Comparison of ENCODE assay signal across 8 cellular contexts in the genomic region with DNA sequence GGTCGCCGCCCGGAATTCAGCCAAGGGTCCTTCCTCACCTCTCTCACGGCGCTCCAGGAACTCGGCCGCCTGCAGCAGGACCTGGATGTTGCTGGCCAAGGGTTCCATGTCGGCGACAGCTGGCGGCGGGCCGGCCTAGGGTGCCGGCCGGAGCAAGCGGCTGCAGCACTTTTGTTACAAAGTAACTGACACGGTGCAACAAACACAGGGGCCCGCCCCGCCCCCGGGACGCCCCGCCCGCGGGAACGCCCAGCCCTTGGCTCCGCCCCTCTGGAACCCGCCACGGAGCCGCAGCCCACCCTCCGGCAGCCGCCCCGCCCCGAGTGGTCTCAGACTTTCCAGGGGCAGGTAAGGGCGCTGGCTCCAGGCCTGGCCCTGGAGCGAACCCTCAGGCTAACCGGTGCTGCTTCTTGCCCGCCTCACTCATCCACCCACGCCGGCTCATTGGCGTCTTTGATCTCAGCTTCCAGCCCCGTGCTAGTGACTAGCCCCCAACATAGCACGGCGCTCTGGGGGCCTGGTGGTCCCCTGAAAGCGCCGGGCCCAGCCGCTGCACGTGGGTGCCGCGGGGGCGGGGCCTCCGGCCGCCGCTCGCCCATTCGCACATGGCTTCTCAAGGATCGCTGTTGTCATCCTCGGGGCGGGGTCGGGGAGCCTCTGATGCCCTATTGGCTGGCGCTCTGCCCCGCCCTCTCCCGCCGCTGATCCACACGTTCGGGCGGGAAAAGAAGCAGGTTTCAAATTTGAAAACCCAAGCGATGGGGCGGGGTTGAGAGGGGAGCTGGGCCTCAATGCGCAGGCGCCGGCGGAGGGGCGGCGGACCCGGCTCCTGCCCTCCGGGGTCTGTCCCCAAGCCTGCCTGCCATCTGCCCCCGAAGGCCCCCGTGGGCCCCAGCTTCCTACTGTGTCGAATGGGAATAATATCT. TPM values are rescaled to one million over a fixed set of nuclear protein-coding genes. Genes with fewer than 3 reads are reported as not detected.
DNase-seq lines count a peak whose midpoint lies in the region; FAIRE-seq and TF ChIP-seq lines count a peak whose summit lies in the region.

A gene with protein sequence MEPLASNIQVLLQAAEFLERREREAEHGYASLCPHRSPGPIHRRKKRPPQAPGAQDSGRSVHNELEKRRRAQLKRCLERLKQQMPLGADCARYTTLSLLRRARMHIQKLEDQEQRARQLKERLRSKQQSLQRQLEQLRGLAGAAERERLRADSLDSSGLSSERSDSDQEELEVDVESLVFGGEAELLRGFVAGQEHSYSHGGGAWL (minus strand): TSS at position 176 of the 926 bp plus-strand sequence. CDS start 68 bp downstream, at position 108.

- peaks cover 44% of the 10 kb centered on the region for H3K4me1 Mint-ChIP-seq in activated T-helper 1 cell treated with anti-CD3 and anti-CD28 coated beads, Interleukin-12 subunit alpha, Interleukin-12 subunit beta, Interleukin-2, Interleukin-4 antibody, amounts not matched to agents 30 ng/mL and 10 ng/mL and 1 ng/mL, durations not matched to agents 14 hours and 24 hours and 36 hours (ENCODE audit: low read depth)
- H3K4me1 Mint-ChIP-seq in nephron = peaks cover 23% of the 10 kb centered on the region

- H3K27ac Mint-ChIP-seq in activated T-helper 1 cell treated with anti-CD3 and anti-CD28 coated beads, Interleukin-12 subunit alpha, Interleukin-12 subunit beta, Interleukin-2, Interleukin-4 antibody, amounts not matched to agents 30 ng/mL and 10 ng/mL and 1 ng/mL, durations not matched to agents 14 hours and 24 hours and 36 hours = peak within 1 kb of the TSS; percentile 85
- peak within 1 kb of the TSS; percentile 4 to 69 (median 60) for H3K27ac Mint-ChIP-seq in nephron

- H3K36me3 Mint-ChIP-seq in activated T-helper 1 cell treated with anti-CD3 and anti-CD28 coated beads, Interleukin-12 subunit alpha, Interleukin-12 subunit beta, Interleukin-2, Interleukin-4 antibody, amounts not matched to agents 30 ng/mL and 10 ng/mL and 1 ng/mL, durations not matched to agents 14 hours and 24 hours and 36 hours (ENCODE audit: low read depth) = peaks cover 7% of the 10 kb centered on the region
- peaks cover under 1% of the 10 kb centered on the region for H3K36me3 Mint-ChIP-seq in nephron (ENCODE audit: low read depth)

- H3K9me3 Mint-ChIP-seq in activated T-helper 1 cell treated with anti-CD3 and anti-CD28 coated beads, Interleukin-12 subunit alpha, Interleukin-12 subunit beta, Interleukin-2, Interleukin-4 antibody, amounts not matched to agents 30 ng/mL and 10 ng/mL and 1 ng/mL, durations not matched to agents 14 hours and 24 hours and 36 hours = no peaks in the 10 kb centered on the region
- no peaks in the 10 kb centered on the region for H3K9me3 Mint-ChIP-seq in nephron

- H3K4me3 Mint-ChIP-seq in activated T-helper 1 cell treated with anti-CD3 and anti-CD28 coated beads, Interleukin-12 subunit alpha, Interleukin-12 subunit beta, Interleukin-2, Interleukin-4 antibody, amounts not matched to agents 30 ng/mL and 10 ng/mL and 1 ng/mL, durations not matched to agents 14 hours and 24 hours and 36 hours = peak within 1 kb of the TSS; percentile 89
- H3K4me3 Mint-ChIP-seq in nephron = peak within 1 kb of the TSS; percentile 85 to 89 (median 87)

- DNase-seq in ELR (ENCODE audit: low read depth) (peak; percentile 98), H54 (ENCODE audit: insufficient read length, low spot score) (peak; percentile 91), LoVo (ENCODE audit: low spot score) (peak; percentile 99), RPMI8226 (peak; percentile 99), fibroblast of peridontal ligament (ENCODE audit: extremely low read depth) (peak; percentile 86)
- peak; percentile 96 for DNase-seq in activated T-helper 1 cell treated with anti-CD3 and anti-CD28 coated beads, Interleukin-12 subunit alpha, Interleukin-12 subunit beta, Interleukin-2, Interleukin-4 antibody, amounts not matched to agents 30 ng/mL and 10 ng/mL and 1 ng/mL, durations not matched to agents 14 hours and 24 hours and 36 hours (ENCODE audit: low spot score)
- peak; percentile 97 for DNase-seq in stimulated activated naive CD4-positive, alpha-beta T cell treated with Interleukin-2 at 50 U/mL for 16 hours (lab: John Stamatoyannopoulos, UW)

- no peaks in the 10 kb centered on the region for H3K27me3 Mint-ChIP-seq in activated T-helper 1 cell treated with anti-CD3 and anti-CD28 coated beads, Interleukin-12 subunit alpha, Interleukin-12 subunit beta, Interleukin-2, Interleukin-4 antibody, amounts not matched to agents 30 ng/mL and 10 ng/mL and 1 ng/mL, durations not matched to agents 14 hours and 24 hours and 36 hours (ENCODE audit: insufficient read depth)
- H3K27me3 Mint-ChIP-seq in nephron (ENCODE audit: low read depth) = no peaks in the 10 kb centered on the region

- peak; percentile 45 for TF ChIP-seq POLR2A in H54 (IDR thresholded peaks at IDR 0.05; ENCODE audit: low read depth, low read length)

- no peak for TF ChIP-seq CTCF in nephron (IDR thresholded peaks at IDR 0.05; ENCODE audit: unreplicated experiment in 3 of 3)

- intact Hi-C loops in activated T-helper 1 cell treated with anti-CD3 and anti-CD28 coated beads, Interleukin-12 subunit alpha, Interleukin-12 subunit beta, Interleukin-2, Interleukin-4 antibody, amounts not matched to agents 30 ng/mL and 10 ng/mL and 1 ng/mL, durations not matched to agents 14 hours and 24 hours and 36 hours (cut with micrococcal nuclease) = loop anchor here (1.0 to 5.0 kb wide), 9 partner anchors 9 to 840 kb away; a partner anchor contains a TSS

- no peak for FAIRE-seq in H54 (lab: Jason Lieb, UNC)

RNA-seq across cellular contexts. Expression of the gene that starts here (rescaled TPM):
- total RNA-seq in activated T-helper 1 cell treated with anti-CD3 and anti-CD28 coated beads, Interleukin-12 subunit alpha, Interleukin-12 subunit beta, Interleukin-2, Interleukin-4 antibody, amounts not matched to agents 30 ng/mL and 10 ng/mL and 1 ng/mL, durations not matched to agents 14 hours and 24 hours and 36 hours = 9.6 and 11.8 TPM in 2 replicates

Comparison
In these comparisons a context has a peak if more than half of its experiments do, and no peak if none do; other contexts are left out.
1. Peak in every context shown above with its lines: DNase-seq.